In the genomic region with DNA sequence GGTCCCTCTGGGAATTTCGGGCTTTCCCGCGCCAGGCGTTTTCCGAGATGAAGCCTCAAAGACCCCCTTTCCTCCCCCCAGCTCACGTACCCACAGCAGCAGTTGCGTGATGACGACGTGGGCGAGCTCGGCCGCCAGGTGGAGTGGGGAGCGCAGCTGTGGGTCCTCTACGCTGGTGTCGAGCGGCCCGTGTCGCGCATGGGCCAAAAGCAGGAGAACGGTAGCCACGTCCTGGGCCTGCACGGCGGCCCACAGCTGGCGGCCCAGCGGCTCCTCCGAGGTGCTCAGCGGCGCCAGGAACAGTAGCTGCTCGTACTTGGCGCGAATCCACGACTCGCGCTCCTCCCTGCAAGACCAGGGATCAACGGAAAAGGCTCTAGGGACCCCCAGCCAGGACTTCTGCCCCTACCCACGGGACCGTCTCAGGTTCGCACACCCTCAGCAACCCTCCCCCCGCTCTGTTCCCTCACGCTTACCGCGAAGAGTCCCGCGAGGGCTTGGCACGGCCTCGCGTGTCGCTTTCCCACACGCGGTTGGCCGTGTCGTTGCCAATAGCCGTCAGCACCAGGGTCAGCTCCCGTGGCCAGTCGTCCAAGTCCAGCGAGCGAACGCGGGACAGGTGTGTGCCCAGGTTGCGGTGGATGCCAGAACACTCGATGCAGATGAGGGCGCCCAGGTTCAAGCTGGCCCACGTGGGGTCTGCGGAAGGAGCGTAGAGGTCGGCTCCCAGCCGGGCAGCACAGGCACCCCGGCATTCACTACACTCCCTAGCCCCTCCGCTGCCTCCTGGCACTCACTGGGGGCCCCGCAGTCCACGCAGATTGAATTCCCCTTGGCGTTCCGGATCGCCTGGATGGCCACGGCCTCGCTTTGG, we compare ENCODE assay signal across 8 cellular contexts.
DNase-seq lines count a peak whose midpoint lies in the region; ATAC-seq and TF ChIP-seq lines count a peak whose summit lies in the region.

No MANE protein-coding gene starts in this region.

- peak overlapping the region in 1 of 5 donors; percentile 42 for H3K9ac ChIP-seq in subcutaneous abdominal adipose tissue (ENCODE audit: low read length in 5 of 5)

- no peaks in the 10 kb centered on the region for H3K27me3 ChIP-seq in brain microvascular endothelial cell (replicated peaks)
- peaks cover 0 to 12% (median 6%) of the 10 kb centered on the region in 5 donors for H3K27me3 ChIP-seq in subcutaneous abdominal adipose tissue (ENCODE audit: control insufficient read depth in 5 of 5, insufficient read depth in 4 of 5, low read length in 5 of 5)

- ATAC-seq in GM21390 (IDR thresholded peaks at IDR 0.05; ENCODE audit: unreplicated experiment): no peak
- ATAC-seq in HG02938 (IDR thresholded peaks at IDR 0.05; ENCODE audit: unreplicated experiment): no peak

- H3K4me3 ChIP-seq in brain microvascular endothelial cell (ENCODE audit: low read depth, low read length) (peak overlapping the region; percentile 84), subcutaneous abdominal adipose tissue (ENCODE audit: low read depth in 1 of 5, low read length in 5 of 5) (peak overlapping the region in 4 of 5 donors; percentile 79 to 83 (median 82))

- peaks cover 0 to 21% (median 17%) of the 10 kb centered on the region in 5 donors for H3K4me1 ChIP-seq in subcutaneous abdominal adipose tissue (ENCODE audit: control insufficient read depth in 5 of 5, insufficient read depth in 5 of 5, low read length in 5 of 5)

- peak; percentile 25 for DNase-seq in NCI-H1092 treated with DMSO at 0.1 percent for 48 hours (lab: John Stamatoyannopoulos, UW)
- no peak for DNase-seq in NCI-H1092 (lab: John Stamatoyannopoulos, UW)
- DNase-seq in brain microvascular endothelial cell: no peak
- DNase-seq in kidney tubule cell (ENCODE audit: low spot score): peak; percentile 19
- DNase-seq in NCI-H2107 (lab: John Stamatoyannopoulos, UW): no peak

- H3K9me3 ChIP-seq in subcutaneous abdominal adipose tissue (ENCODE audit: control insufficient read depth in 5 of 5, low read length in 5 of 5): no peaks in the 10 kb centered on the region

- peak; percentile 50 for TF ChIP-seq CTCF in brain microvascular endothelial cell (IDR thresholded peaks at IDR 0.05; ENCODE audit: low read depth, low read length, missing control alignments)

- H3K36me3 ChIP-seq in brain microvascular endothelial cell (replicated peaks) (no peaks in the 10 kb centered on the region), subcutaneous abdominal adipose tissue (ENCODE audit: control insufficient read depth in 5 of 5, insufficient read depth in 5 of 5, low read length in 5 of 5) (peaks cover 0 to 8% (median 3%) of the 10 kb centered on the region in 5 donors)

- H3K27ac ChIP-seq in brain microvascular endothelial cell (no peak overlapping the region), subcutaneous abdominal adipose tissue (ENCODE audit: low read depth, low read length) (no peak overlapping the region)

- in situ Hi-C loops in brain microvascular endothelial cell (cut with HindIII; ENCODE audit: low pct_ligation_motif_present, low sequenced_read_pairs): no loop called here

Comparison
In these comparisons a context has a peak if more than half of its experiments do, and no peak if none do; other contexts are left out.
1. DNase-seq: peak in NCI-H1092 treated with DMSO at 0.1 percent for 48 hours (single experiment) and kidney tubule cell (single experiment); none in NCI-H1092 (single experiment), brain microvascular endothelial cell (single experiment) and NCI-H2107 (single experiment).